ENCODE assay signal across 29 cellular contexts in the genomic region with DNA sequence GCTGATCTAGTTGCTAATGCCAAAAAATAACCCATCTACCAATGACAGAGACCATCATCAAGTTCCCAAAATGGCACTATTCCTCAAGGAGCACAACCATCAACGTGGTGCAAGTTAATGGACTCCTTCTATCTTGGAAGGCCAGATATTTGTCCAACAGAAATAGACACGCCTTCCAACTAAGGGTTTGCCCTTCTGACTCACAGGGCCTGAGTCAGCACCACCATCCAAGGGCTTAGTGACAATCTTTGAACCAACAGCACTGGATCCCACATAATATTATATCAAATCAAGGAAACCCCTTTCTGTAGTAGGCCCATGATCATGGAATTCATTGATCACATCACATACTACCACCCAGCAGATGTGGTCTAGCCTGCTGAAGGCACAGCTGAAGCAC.
DNase-seq lines count a peak whose midpoint lies in the region; ATAC-seq, FAIRE-seq and TF ChIP-seq lines count a peak whose summit lies in the region.
"Had no signal": no experiment of that assay in that cellular context is flagged by ENCODE, and none has a peak within 500 bp of the region (broad histone marks: within the 10 kb centered on the region; RNA-seq: fewer than 3 reads in every experiment).

No MANE protein-coding gene starts in this region.

- H3K9me3 Mint-ChIP-seq in stimulated activated naive CD8-positive, alpha-beta T cell treated with anti-CD3 and anti-CD28 coated beads, Interleukin-15, amount 100 ng/mL, for 72 hours = no peaks in the 10 kb centered on the region
- H3K9me3 Mint-ChIP-seq: activated naive CD4-positive, alpha-beta T cell treated with anti-CD3 and anti-CD28 coated beads, Interleukin-2, amount 10 ng/mL, durations not matched to agents 7 days and 5 days; central memory CD8-positive, alpha-beta T cell; mesothelial cell of epicardium; naive thymus-derived CD8-positive, alpha-beta T cell had no signal

- H3K27ac Mint-ChIP-seq in stimulated activated naive CD8-positive, alpha-beta T cell treated with anti-CD3 and anti-CD28 coated beads, Interleukin-15, amount 100 ng/mL, for 72 hours = no peak overlapping the region
- H3K27ac Mint-ChIP-seq: activated CD8-positive, alpha-beta memory T cell treated with anti-CD3 and anti-CD28 coated beads, Interleukin-2, amount 10 ng/mL, durations not matched to agents 7 days and 5 days; activated naive CD4-positive, alpha-beta T cell treated with anti-CD3 and anti-CD28 coated beads, Interleukin-2, amount 10 ng/mL, durations not matched to agents 7 days and 5 days; mesothelial cell of epicardium; naive thymus-derived CD8-positive, alpha-beta T cell; WTC11 had no signal

- DNase-seq in A172 (ENCODE audit: low spot score) (peak; percentile 46), HCEC 1CT (peak; percentile 68), RPMI7951 (ENCODE audit: low read depth) (peak; percentile 54), erythroblast (lab: John Stamatoyannopoulos, UW) (peak; percentile 37 to 70), GM12892 (ENCODE audit: insufficient read length) (no peak), NOMO-1 treated with DMSO at 0.1 percent for 48 hours (lab: John Stamatoyannopoulos, UW; ENCODE audit: unreplicated experiment) (no peak)
- no peak for DNase-seq in stimulated activated naive CD8-positive, alpha-beta T cell treated with anti-CD3 and anti-CD28 coated beads, Interleukin-15, amount 100 ng/mL, for 72 hours
- DNase-seq: activated CD4-positive, alpha-beta T cell treated with anti-CD3 and anti-CD28 coated beads, Interleukin-2, amount 50 U/mL, for 1 hour; activated CD8-positive, alpha-beta memory T cell treated with anti-CD3 and anti-CD28 coated beads, Interleukin-2, amount 10 ng/mL, durations not matched to agents 7 days and 5 days; activated naive CD4-positive, alpha-beta T cell treated with anti-CD3 and anti-CD28 coated beads, Interleukin-2, amount 10 ng/mL, durations not matched to agents 7 days and 5 days; BE2C; dermis blood vessel endothelial cell; DMS53; Karpas-422; left ventricle myocardium inferior; naive thymus-derived CD8-positive, alpha-beta T cell; NCI-H1092; NCI-H187; NCI-H526; RPMI8226; stimulated activated CD4-positive, alpha-beta T cell treated with anti-CD3 and anti-CD28 coated beads, Interleukin-2, amount 100 ng/mL, for 24 hours; T-helper 9 cell had no signal

- FAIRE-seq in GM12892 (lab: Jason Lieb, UNC) = no peak
- FAIRE-seq: A204.1, endometrium, urothelium cell line had no signal

- no peaks in the 10 kb centered on the region for H3K27me3 Mint-ChIP-seq in stimulated activated naive CD8-positive, alpha-beta T cell treated with anti-CD3 and anti-CD28 coated beads, Interleukin-15, amount 100 ng/mL, for 72 hours
- H3K27me3 Mint-ChIP-seq: activated naive CD4-positive, alpha-beta T cell treated with anti-CD3 and anti-CD28 coated beads, Interleukin-2, amount 10 ng/mL, durations not matched to agents 7 days and 5 days; central memory CD8-positive, alpha-beta T cell; naive thymus-derived CD8-positive, alpha-beta T cell had no signal

- H3K4me1 Mint-ChIP-seq in stimulated activated naive CD8-positive, alpha-beta T cell treated with anti-CD3 and anti-CD28 coated beads, Interleukin-15, amount 100 ng/mL, for 72 hours = peaks cover 10% of the 10 kb centered on the region

- H3K4me3 Mint-ChIP-seq in stimulated activated naive CD8-positive, alpha-beta T cell treated with anti-CD3 and anti-CD28 coated beads, Interleukin-15, amount 100 ng/mL, for 72 hours = no peak overlapping the region
- H3K4me3 Mint-ChIP-seq: activated CD8-positive, alpha-beta memory T cell treated with anti-CD3 and anti-CD28 coated beads, Interleukin-2, amount 10 ng/mL, durations not matched to agents 7 days and 5 days; activated naive CD4-positive, alpha-beta T cell treated with anti-CD3 and anti-CD28 coated beads, Interleukin-2, amount 10 ng/mL, durations not matched to agents 7 days and 5 days; central memory CD8-positive, alpha-beta T cell; mesothelial cell of epicardium; naive thymus-derived CD8-positive, alpha-beta T cell; WTC11 had no signal

- no peak for ATAC-seq in stimulated activated naive CD8-positive, alpha-beta T cell treated with anti-CD3 and anti-CD28 coated beads, Interleukin-15, amount 100 ng/mL, for 72 hours
- ATAC-seq in HG02571 (IDR thresholded peaks at IDR 0.05; ENCODE audit: unreplicated experiment) = no peak
- ATAC-seq: activated CD8-positive, alpha-beta memory T cell treated with anti-CD3 and anti-CD28 coated beads, Interleukin-2, amount 10 ng/mL, durations not matched to agents 7 days and 5 days; naive thymus-derived CD8-positive, alpha-beta T cell; WTC11 had no signal

- no peak for TF ChIP-seq POLR2A in erythroblast (IDR thresholded peaks at IDR 0.05; ENCODE audit: low read length)
- TF ChIP-seq POLR2A in GM12892 (IDR thresholded peaks at IDR 0.05; ENCODE audit: low read depth, low read length) = no peak

Comparison
In these comparisons a context has a peak if more than half of its experiments do, and no peak if none do; other contexts are left out.
1. DNase-seq: peak in A172 (single experiment), HCEC 1CT (single experiment), RPMI7951 (single experiment) and erythroblast (2 of 2); none in GM12892 (single experiment), NOMO-1 treated with DMSO at 0.1 percent for 48 hours (single experiment) and stimulated activated naive CD8-positive, alpha-beta T cell treated with anti-CD3 and anti-CD28 coated beads, Interleukin-15, amount 100 ng/mL, for 72 hours (0 of 2).